In the genomic region with DNA sequence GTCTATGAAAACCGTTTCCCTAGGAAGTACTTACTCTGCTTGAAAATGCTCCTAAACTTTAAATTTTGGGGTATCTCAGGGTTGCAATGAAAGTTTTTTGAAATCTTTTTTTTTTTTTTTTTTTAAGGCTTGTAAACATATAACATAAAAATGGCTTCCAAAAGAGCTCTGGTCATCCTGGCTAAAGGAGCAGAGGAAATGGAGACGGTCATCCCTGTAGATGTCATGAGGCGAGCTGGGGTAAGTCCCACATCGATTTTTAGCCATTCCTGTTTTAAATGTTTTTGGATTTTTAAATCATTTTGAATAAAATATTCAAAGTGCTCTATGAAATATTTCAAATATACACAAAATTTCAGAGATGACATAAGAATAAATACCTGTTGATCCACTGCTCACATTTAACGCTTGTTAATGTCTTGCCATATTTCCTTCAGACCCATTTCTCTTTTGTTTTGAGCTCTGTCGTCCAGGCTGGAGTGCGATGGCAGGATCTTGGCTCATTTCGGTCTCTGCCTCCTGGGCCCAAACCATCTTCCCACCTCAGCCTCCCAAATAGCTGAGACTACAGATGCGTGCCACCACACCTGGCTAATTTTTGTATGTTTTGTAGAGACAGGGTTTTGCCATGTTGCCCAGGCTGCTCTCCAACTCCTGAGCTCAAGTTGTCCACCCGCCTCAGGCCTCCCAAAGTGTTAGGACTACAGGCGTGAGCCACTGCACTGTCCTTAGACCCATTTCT, we compare ENCODE assay signal across 9 cellular contexts. TPM values are rescaled to one million over a fixed set of nuclear protein-coding genes. Genes with fewer than 3 reads are reported as not detected.
A peak's percentile ranks its signal among the peaks of the same experiment; 100 is the strongest.
DNase-seq lines count a peak whose midpoint lies in the region; ATAC-seq and TF ChIP-seq lines count a peak whose summit lies in the region.
"Had no signal": no experiment of that assay in that cellular context is flagged by ENCODE, and none has a peak within 500 bp of the region (broad histone marks: within the 10 kb centered on the region; RNA-seq: fewer than 3 reads in every experiment).

No MANE protein-coding gene starts in this region.

- CTCF ChIA-PET in CD4-positive, alpha-beta T cell (lab: Charles Lee) = interaction anchor here (0.7 to 1.7 kb wide), 2 partner anchors 12 to 1307 kb away, joined by 3 to 5 read pairs; no protein-coding TSS in a partner anchor

- peak overlapping the region; percentile 78 for H3K4me3 ChIP-seq in LNCaP clone FGC (ENCODE audit: low read depth, low read length)

- H3K36me3 Mint-ChIP-seq in CD4-positive, alpha-beta T cell (ENCODE audit: low read depth) = peaks cover 66% of the 10 kb centered on the region
- H3K36me3 Mint-ChIP-seq in chondrocyte (ENCODE audit: low read depth) (peaks cover 18% of the 10 kb centered on the region), nephron (ENCODE audit: low read depth) (peaks cover 37% of the 10 kb centered on the region)

- no peak for TF ChIP-seq CTCF in CD4-positive, alpha-beta T cell (IDR thresholded peaks at IDR 0.05)
- no peak for TF ChIP-seq CTCF in LNCaP clone FGC (IDR thresholded peaks at IDR 0.05; ENCODE audit: control insufficient read depth, extremely low read depth, insufficient read depth)
- TF ChIP-seq CTCF in chondrocyte (IDR thresholded peaks at IDR 0.05) = no peak
- TF ChIP-seq CTCF in nephron (IDR thresholded peaks at IDR 0.05; ENCODE audit: unreplicated experiment in 3 of 3) = no peak

- H3K27me3 Mint-ChIP-seq in CD4-positive, alpha-beta T cell = no peaks in the 10 kb centered on the region
- H3K27me3 Mint-ChIP-seq in chondrocyte (ENCODE audit: low read depth) = no peaks in the 10 kb centered on the region
- H3K27me3 Mint-ChIP-seq in nephron (ENCODE audit: low read depth) = no peaks in the 10 kb centered on the region

- H3K9me3 Mint-ChIP-seq in CD4-positive, alpha-beta T cell = no peaks in the 10 kb centered on the region
- no peaks in the 10 kb centered on the region for H3K9me3 Mint-ChIP-seq in chondrocyte (ENCODE audit: low read depth)
- H3K9me3 Mint-ChIP-seq in nephron = no peaks in the 10 kb centered on the region

- no peak for DNase-seq in CD4-positive, alpha-beta T cell
- DNase-seq in LNCaP clone FGC (ENCODE audit: low read depth) = no peak
- DNase-seq in chondrocyte (ENCODE audit: low spot score) = no peak
- no peak for DNase-seq in SIG-M5 (lab: John Stamatoyannopoulos, UW)
- no peak for DNase-seq in stimulated activated CD4-positive, alpha-beta T cell treated with anti-CD3 and anti-CD28 coated beads, Interleukin-4, amount 100 ng/mL, for 24 hours
- no peak for DNase-seq in stimulated activated CD4-positive, alpha-beta T cell treated with anti-CD3 and anti-CD28 coated beads, Interleukin-2, amount 100 ng/mL, for 24 hours
- DNase-seq in pons (ENCODE audit: low spot score) = no peak
- DNase-seq: activated CD8-positive, alpha-beta memory T cell treated with anti-CD3 and anti-CD28 coated beads, Interleukin-2, amount 50 U/mL, for 48 hours had no signal

- peak overlapping the region; percentile 95 for H3K4me3 Mint-ChIP-seq in CD4-positive, alpha-beta T cell
- peak overlapping the region; percentile 95 for H3K4me3 Mint-ChIP-seq in chondrocyte (ENCODE audit: unreplicated experiment)
- H3K4me3 Mint-ChIP-seq in nephron = peak overlapping the region; percentile 98 to 100 (median 99)

- peak overlapping the region; percentile 94 for H3K27ac ChIP-seq in CD4-positive, alpha-beta T cell (ENCODE audit: low read depth, low read length)

- H3K27me3 ChIP-seq in CD4-positive, alpha-beta T cell (ENCODE audit: control insufficient read depth, insufficient read depth, low read length) = no peaks in the 10 kb centered on the region

- H3K4me1 Mint-ChIP-seq in CD4-positive, alpha-beta T cell (ENCODE audit: low read depth) = peaks cover 81% of the 10 kb centered on the region
- H3K4me1 Mint-ChIP-seq in chondrocyte (ENCODE audit: low read depth) = peaks cover 59% of the 10 kb centered on the region
- peaks cover 17% of the 10 kb centered on the region for H3K4me1 Mint-ChIP-seq in nephron

- intact Hi-C loops in CD4-positive, alpha-beta T cell (cut with DNase I, micrococcal nuclease) = loop anchor here (5.0 to 10.0 kb wide), 3 partner anchors 189 to 1181 kb away; a partner anchor contains a TSS

- H3K27ac Mint-ChIP-seq in CD4-positive, alpha-beta T cell = peak overlapping the region; percentile 98
- H3K27ac Mint-ChIP-seq in chondrocyte (ENCODE audit: unreplicated experiment) = peak overlapping the region; percentile 98
- peak overlapping the region; percentile 90 to 99 (median 94) for H3K27ac Mint-ChIP-seq in nephron

- no peaks in the 10 kb centered on the region for H3K9me3 ChIP-seq in CD4-positive, alpha-beta T cell (ENCODE audit: control insufficient read depth, low read length)

- no peak for ATAC-seq in CD4-positive, alpha-beta T cell (ENCODE audit: poor library complexity)

- POLR2A ChIA-PET in CD4-positive, alpha-beta T cell (lab: Charles Lee) = interaction anchor here (2.4 kb wide), 2 partner anchors 14 to 32 kb away, joined by 7 to 13 read pairs; no protein-coding TSS in a partner anchor

RNA-seq across cellular contexts. Expression of a gene that starts 1.3 kb away (rescaled TPM):
- 10 to 100 TPM; 57.7 to 62.4 TPM for total RNA-seq in CD4-positive, alpha-beta T cell
- 250 to 288 TPM (median 254 TPM) in 3 replicates for total RNA-seq in chondrocyte

RNA-seq across cellular contexts. Expression of a gene that starts 22.2 kb away (rescaled TPM):
- under 1 TPM; 0.52 to 0.84 TPM for total RNA-seq in CD4-positive, alpha-beta T cell
- 0.07 TPM in 1 of 3 replicates, not detected in the others for total RNA-seq in chondrocyte
